ENCODE assay signal across 27 cellular contexts in the genomic region with DNA sequence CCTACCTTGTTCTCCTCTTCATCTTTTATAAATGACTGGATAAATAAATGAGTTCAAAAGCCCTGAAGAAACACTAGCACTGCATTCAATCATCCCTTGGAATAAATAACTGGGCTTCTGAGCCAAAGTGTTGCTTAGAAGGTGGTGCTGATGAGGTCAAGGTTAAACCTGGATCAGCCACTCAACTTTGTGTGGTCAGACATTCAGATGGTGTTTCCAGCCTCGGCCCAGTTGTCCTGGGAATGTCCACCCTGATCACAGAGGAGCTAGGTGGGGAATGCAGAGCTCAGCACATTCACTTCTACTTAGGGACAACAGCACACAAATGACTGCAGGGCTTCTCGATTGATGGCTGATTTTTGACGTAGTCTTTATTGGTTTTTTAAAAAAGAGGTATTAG.
A peak's percentile ranks its signal among the peaks of the same experiment; 100 is the strongest.
DNase-seq lines count a peak whose midpoint lies in the region; ATAC-seq, FAIRE-seq and TF ChIP-seq lines count a peak whose summit lies in the region.
"Had no signal": no experiment of that assay in that cellular context is flagged by ENCODE, and none has a peak within 500 bp of the region (broad histone marks: within the 10 kb centered on the region; RNA-seq: fewer than 3 reads in every experiment).

No MANE protein-coding gene starts in this region.

- no peak for TF ChIP-seq CTCF in esophagus muscularis mucosa (IDR thresholded peaks at IDR 0.05)
- no peak for TF ChIP-seq CTCF in psoas muscle (IDR thresholded peaks at IDR 0.05)

- no peak for DNase-seq in HTR-8/SVneo (ENCODE audit: insufficient read length, low spot score)
- peak; percentile 62 for DNase-seq in esophagus muscularis mucosa (ENCODE audit: extremely low spot score)
- no peak for DNase-seq in psoas muscle
- DNase-seq in head of caudate nucleus, result no peak
- no peak for DNase-seq in NCI-H2171 (lab: John Stamatoyannopoulos, UW)
- no peak for DNase-seq in cerebellar nuclear complex (lab: John Stamatoyannopoulos, UW)
- DNase-seq: AML-193; CD4-positive, alpha-beta memory T cell; CD8-positive, alpha-beta memory T cell; COR-L47; DMS 273 treated with DMSO at 0.1 percent for 48 hours; DMS153; DMS53; DMS79; DND-41; EL; GDM1 had no signal

- H3K4me1 ChIP-seq in esophagus muscularis mucosa (peaks cover 3 to 26% (median 19%) of the 10 kb centered on the region in 4 donors), psoas muscle (peaks cover 51% of the 10 kb centered on the region), skeletal muscle tissue (ENCODE audit: control insufficient read depth in 3 of 3, insufficient read depth in 3 of 3, low read length in 3 of 3) (peaks cover 29 to 50% (median 47%) of the 10 kb centered on the region in 3 donors)
- H3K4me1 ChIP-seq: A549 had no signal

- H3K9me3 ChIP-seq in esophagus muscularis mucosa (no peaks in the 10 kb centered on the region), psoas muscle (no peaks in the 10 kb centered on the region), skeletal muscle tissue (ENCODE audit: control insufficient read depth in 3 of 3, low read length in 3 of 3) (no peaks in the 10 kb centered on the region)
- H3K9me3 ChIP-seq: A549; BLaER1 treated with 17β-estradiol and CSF1 and Interleukin-3, amounts not matched to agents 10 nM and 100 nM had no signal

- peak; percentile 33 for FAIRE-seq in HTR-8/SVneo (lab: Jason Lieb, UNC)
- FAIRE-seq: A549, GM12878, GM12892, GM18507, GM19239 had no signal

- H3K27me3 ChIP-seq in esophagus muscularis mucosa (peaks cover 0 to 14% (median 0%) of the 10 kb centered on the region in 4 donors), psoas muscle (ENCODE audit: insufficient read depth in 3 of 3, low read length in 2 of 3) (no peaks in the 10 kb centered on the region), skeletal muscle tissue (ENCODE audit: control insufficient read depth in 3 of 3, insufficient read depth in 3 of 3, low read length in 3 of 3) (no peaks in the 10 kb centered on the region)
- H3K27me3 ChIP-seq: BLaER1 treated with 17β-estradiol and CSF1 and Interleukin-3, amounts not matched to agents 10 nM and 100 nM had no signal

- intact Hi-C loops in esophagus muscularis mucosa (cut with DNase I) (no loop called here), psoas muscle (cut with DNase I) (no loop called here), head of caudate nucleus (cut with DNase I) (no loop called here)

- TF ChIP-seq EP300 in esophagus muscularis mucosa (IDR thresholded peaks at IDR 0.05), result no peak

- no peak for TF ChIP-seq POLR2A in esophagus muscularis mucosa (IDR thresholded peaks at IDR 0.05; ENCODE audit: low read depth)

- H3K36me3 ChIP-seq in esophagus muscularis mucosa (no peaks in the 10 kb centered on the region), psoas muscle (ENCODE audit: insufficient read depth in 1 of 2, low read depth in 1 of 2) (no peaks in the 10 kb centered on the region), skeletal muscle tissue (ENCODE audit: control insufficient read depth in 3 of 3, insufficient read depth in 3 of 3, low read length in 3 of 3) (no peaks in the 10 kb centered on the region)
- H3K36me3 ChIP-seq: BLaER1 treated with 17β-estradiol and CSF1 and Interleukin-3, amounts not matched to agents 10 nM and 100 nM had no signal

- WGBS in esophagus muscularis mucosa, result 94% methylated on average over 3 of the region's 3 CpGs
- 23 to 31% (median 29%) methylated on average over 3 of the region's 3 CpGs for WGBS in psoas muscle, 3 donors

- H3K9ac ChIP-seq in skeletal muscle tissue (ENCODE audit: low read depth in 1 of 3, low read length in 3 of 3), result no peak overlapping the region
- H3K9ac ChIP-seq: BLaER1 treated with 17β-estradiol and CSF1 and Interleukin-3, amounts not matched to agents 10 nM and 100 nM had no signal

- H3K27ac ChIP-seq in esophagus muscularis mucosa (replicated peaks in 1 of 4) (no peak overlapping the region), psoas muscle (peak overlapping the region; percentile 23), skeletal muscle tissue (ENCODE audit: low read depth, low read length) (peak overlapping the region; percentile 41)
- H3K27ac ChIP-seq: 22Rv1; A549; BLaER1 treated with 17β-estradiol and CSF1 and Interleukin-3, amounts not matched to agents 10 nM and 100 nM; C4-2B had no signal

- H3K4me3 ChIP-seq in esophagus muscularis mucosa, result no peak overlapping the region
- no peak overlapping the region for H3K4me3 ChIP-seq in psoas muscle
- H3K4me3 ChIP-seq in skeletal muscle tissue (ENCODE audit: low read length in 3 of 3), result no peak overlapping the region
- H3K4me3 ChIP-seq: A549; BLaER1 treated with 17β-estradiol and CSF1 and Interleukin-3, amounts not matched to agents 10 nM and 100 nM; GM12878 had no signal

- ATAC-seq in psoas muscle (peak; percentile 82 to 95 (median 90)), HG02798 (IDR thresholded peaks at IDR 0.05; ENCODE audit: poor library complexity, unreplicated experiment) (no peak)
- ATAC-seq: A549, GM12878 had no signal

Comparison
In these comparisons a context has a peak if more than half of its experiments do, and no peak if none do; other contexts are left out.
1. H3K27ac ChIP-seq: peak in psoas muscle (single experiment) and skeletal muscle tissue (single experiment); none in esophagus muscularis mucosa (0 of 4).